In the genomic region with DNA sequence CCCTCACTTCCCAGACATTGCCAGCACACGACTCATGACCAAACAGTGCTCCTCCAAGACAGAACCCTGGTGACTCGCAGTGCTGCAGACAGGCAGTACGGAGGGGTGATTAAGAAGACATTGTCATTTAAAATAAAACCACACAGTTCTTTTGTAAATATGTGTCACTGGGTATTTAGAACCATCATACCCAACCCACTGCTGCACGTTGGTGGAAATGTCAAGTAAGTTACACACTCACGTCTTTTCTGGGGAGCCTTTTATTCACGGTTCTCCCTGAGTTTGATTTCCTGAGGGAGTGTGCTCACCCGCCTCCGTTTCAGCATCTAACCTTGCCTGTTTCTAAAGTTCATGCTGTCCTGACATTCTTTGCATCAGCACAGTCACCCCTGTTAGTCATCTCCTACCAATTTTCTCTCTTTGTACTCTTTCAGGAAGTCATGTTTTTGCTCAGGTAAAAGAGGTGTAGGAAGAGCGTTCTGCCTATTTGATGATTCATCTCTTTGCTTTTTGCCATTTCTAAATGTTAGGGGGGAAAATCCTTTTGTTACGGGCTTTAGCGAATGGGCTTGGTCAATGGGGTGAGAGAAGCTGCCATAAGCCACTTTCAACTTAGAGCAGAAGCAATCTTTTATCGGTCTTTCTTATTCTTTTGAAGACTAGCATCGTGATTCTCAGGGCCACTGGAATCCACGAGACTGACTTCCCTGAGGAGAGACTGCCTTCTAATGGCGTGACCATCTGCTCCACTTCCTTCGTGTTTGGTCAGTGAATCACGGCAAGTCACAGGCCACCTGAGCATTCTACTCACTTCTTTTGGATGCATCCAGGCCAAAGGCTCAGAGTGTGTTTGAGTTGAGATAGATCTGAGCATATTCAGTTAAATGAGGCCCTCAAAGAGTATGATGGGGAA, we compare ENCODE assay signal across 8 cellular contexts.
DNase-seq lines count a peak whose midpoint lies in the region; ATAC-seq and TF ChIP-seq lines count a peak whose summit lies in the region.
"Had no signal": no experiment of that assay in that cellular context is flagged by ENCODE, and none has a peak within 500 bp of the region (broad histone marks: within the 10 kb centered on the region; RNA-seq: fewer than 3 reads in every experiment).

No MANE protein-coding gene starts in this region.

- H3K4me3 ChIP-seq in IMR-90 (ENCODE audit: insufficient read depth, low read depth, low read length): no peak overlapping the region

- H3K18ac ChIP-seq in IMR-90 (ENCODE audit: low read depth, low read length): peak overlapping the region; percentile 73

- no peaks in the 10 kb centered on the region for H3K27me3 Mint-ChIP-seq in stimulated activated naive CD8-positive, alpha-beta T cell treated with anti-CD3 and anti-CD28 coated beads, Interleukin-15, amount 100 ng/mL, for 72 hours

- H3K4me2 ChIP-seq in IMR-90 (ENCODE audit: low read depth, low read length): peak overlapping the region; percentile 8; the same call in 1 of the 2 replicates

- intact Hi-C loops in IMR-90 (cut with micrococcal nuclease): no loop called here

- peak overlapping the region; percentile 96 for H2AK5ac ChIP-seq in IMR-90 (ENCODE audit: low read depth, low read length)

- in situ Hi-C loops in IMR-90 (cut with MboI; ENCODE audit: low sequenced_read_pairs): no loop called here

- H4K91ac ChIP-seq in IMR-90 (ENCODE audit: insufficient read depth, low read depth, low read length): peak overlapping the region; percentile 54

- 90% methylated on average over 6 of the region's 17 CpGs; no CpG with 5 or more reads in 1 of the 2 experiments for WGBS in IMR-90 (ENCODE audit: extremely low coverage in 2 of 2, insufficient read length in 1 of 2), 2 experiments

- peak overlapping the region; percentile 47 for H3K23ac ChIP-seq in IMR-90 (ENCODE audit: low read depth, low read length)

- H2BK20ac ChIP-seq in IMR-90 (ENCODE audit: low read depth, low read length): peak overlapping the region; percentile 78

- peak overlapping the region; percentile 55 for H2BK15ac ChIP-seq in IMR-90 (ENCODE audit: low read depth, low read length)

- H3K14ac ChIP-seq in IMR-90 (replicated peaks; ENCODE audit: low read depth, low read length): peak overlapping the region; percentile 73

- H3K56ac ChIP-seq in IMR-90 (ENCODE audit: extremely low read depth, insufficient read depth, low read length): no peak overlapping the region

- no TSS peak for BruUV-seq in IMR-90 (replicated peaks; lab: Mats Ljungman, UMichigan)

- peak overlapping the region; percentile 78 for H2BK120ac ChIP-seq in IMR-90 (ENCODE audit: low read depth, low read length)

- TF ChIP-seq RAD21 in IMR-90 (IDR thresholded peaks at IDR 0.05; ENCODE audit: low read length): peak; percentile 37

- H4K20me1 ChIP-seq in IMR-90 (ENCODE audit: insufficient read depth, low read length): no peaks in the 10 kb centered on the region

- H3K4ac ChIP-seq in IMR-90 (ENCODE audit: low read depth, low read length): peak overlapping the region; percentile 94

- peak overlapping the region; percentile 77 to 78 for H3K4me3 Mint-ChIP-seq in stimulated activated naive CD8-positive, alpha-beta T cell treated with anti-CD3 and anti-CD28 coated beads, Interleukin-15, amount 100 ng/mL, for 72 hours

- POLR2A ChIA-PET in IMR-90 (lab: Charles Lee; ENCODE audit: unreplicated experiment): no interaction called here

- peak overlapping the region; percentile 11 to 68; a peak in 3 of 4 replicates for H4K8ac ChIP-seq in IMR-90 (ENCODE audit: low read depth in 2 of 2, low read length in 2 of 2)

- H3K4me1 Mint-ChIP-seq in stimulated activated naive CD8-positive, alpha-beta T cell treated with anti-CD3 and anti-CD28 coated beads, Interleukin-15, amount 100 ng/mL, for 72 hours: peaks cover 98% of the 10 kb centered on the region

- no peak for TF ChIP-seq CTCF in IMR-90 (conservative IDR thresholded peaks at IDR 0.05; ENCODE audit: low read depth, low read length)

- no peak overlapping the region for H2AK9ac ChIP-seq in IMR-90 (replicated peaks; ENCODE audit: low read depth, low read length, poor library complexity)

- no peaks in the 10 kb centered on the region for H3K79me1 ChIP-seq in IMR-90 (ENCODE audit: low read depth in 1 of 2, low read length in 2 of 2)

- no peak overlapping the region for H3K9ac ChIP-seq in IMR-90 (ENCODE audit: low read depth, low read length)

- peak overlapping the region; percentile 68 for H2BK5ac ChIP-seq in IMR-90 (ENCODE audit: low read depth, low read length, poor library complexity, severe bottlenecking)

- no peaks in the 10 kb centered on the region for H3K9me3 ChIP-seq in IMR-90 (ENCODE audit: control insufficient read depth, insufficient read depth, low read length)

- no peaks in the 10 kb centered on the region for H3K36me3 ChIP-seq in IMR-90 (ENCODE audit: control insufficient read depth, insufficient read depth, low read length)

- DNase-seq in IMR-90 (peak; percentile 79), foreskin melanocyte (peak; percentile 38), RPMI8226 (no peak), NCI-H510A (lab: John Stamatoyannopoulos, UW) (no peak)
- DNase-seq in activated CD8-positive, alpha-beta memory T cell treated with anti-CD3 and anti-CD28 coated beads, Interleukin-2, amount 50 U/mL, for 48 hours: peak; percentile 81
- peak; percentile 63 to 70 for DNase-seq in stimulated activated naive CD8-positive, alpha-beta T cell treated with anti-CD3 and anti-CD28 coated beads, Interleukin-15, amount 100 ng/mL, for 72 hours
- DNase-seq: amygdala had no signal

- no peak overlapping the region; the same call in 1 of the 2 replicates for H3K27ac ChIP-seq in IMR-90 (ENCODE audit: insufficient read depth, low read length)

- ATAC-seq in IMR-90 (ENCODE audit: low read depth): peak; percentile 54
- peak; percentile 82 for ATAC-seq in stimulated activated naive CD8-positive, alpha-beta T cell treated with anti-CD3 and anti-CD28 coated beads, Interleukin-15, amount 100 ng/mL, for 72 hours
- no peak for ATAC-seq in GM18520 (IDR thresholded peaks at IDR 0.05; ENCODE audit: unreplicated experiment)

- 0 out of 2 replicates have a peak overlapping the region, but pooled peaks have one; percentile 13 for H4K5ac ChIP-seq in IMR-90 (ENCODE audit: low read depth, low read length)

- H3K9me3 Mint-ChIP-seq in stimulated activated naive CD8-positive, alpha-beta T cell treated with anti-CD3 and anti-CD28 coated beads, Interleukin-15, amount 100 ng/mL, for 72 hours: no peaks in the 10 kb centered on the region

- peaks cover 19% of the 10 kb centered on the region for H3K9me1 ChIP-seq in IMR-90 (ENCODE audit: insufficient read depth, low read length)

- CTCF ChIA-PET in IMR-90 (lab: Yijun Ruan, JAX): no interaction called here

- H3K27me3 ChIP-seq in IMR-90 (ENCODE audit: control insufficient read depth, insufficient read depth, low read length): no peaks in the 10 kb centered on the region

- TF ChIP-seq POLR2A in IMR-90 (IDR thresholded peaks at IDR 0.05; ENCODE audit: low read depth, low read length): no peak

- dilution Hi-C loops in IMR-90 (cut with HindIII; ENCODE audit: low sequenced_read_pairs, unreplicated experiment): no loop called here

- H3K27ac Mint-ChIP-seq in stimulated activated naive CD8-positive, alpha-beta T cell treated with anti-CD3 and anti-CD28 coated beads, Interleukin-15, amount 100 ng/mL, for 72 hours: peak overlapping the region; percentile 96

- peaks cover 24% of the 10 kb centered on the region for H3K4me1 ChIP-seq in IMR-90 (ENCODE audit: control insufficient read depth, insufficient read depth, low read length)

- peak overlapping the region; percentile 72 for H2AFZ ChIP-seq in IMR-90 (replicated peaks; ENCODE audit: low read length, poor library complexity)

TF ChIP-seq in IMR-90, 13 proteins besides CTCF, POLR2A, EP300 and RAD21:
- TF ChIP-seq RFX5 (IDR thresholded peaks at IDR 0.05; ENCODE audit: low read depth, low read length) (no peak), FOS (IDR thresholded peaks at IDR 0.05; ENCODE audit: low read depth, low read length) (peak; percentile 30; the same call in 1 of the 2 replicates), MAZ (IDR thresholded peaks at IDR 0.05; ENCODE audit: borderline replicate concordance, low read depth, low read length) (peak; percentile 44; the same call in 1 of the 2 replicates), SMC3 (IDR thresholded peaks at IDR 0.05; ENCODE audit: low read depth, low read length) (peak; percentile 18; the same call in 1 of the 2 replicates)

Comparison
In these comparisons a context has a peak if more than half of its experiments do, and no peak if none do; other contexts are left out.
1. DNase-seq: peak in IMR-90 (single experiment), activated CD8-positive, alpha-beta memory T cell treated with anti-CD3 and anti-CD28 coated beads, Interleukin-2, amount 50 U/mL, for 48 hours (single experiment), foreskin melanocyte (single experiment) and stimulated activated naive CD8-positive, alpha-beta T cell treated with anti-CD3 and anti-CD28 coated beads, Interleukin-15, amount 100 ng/mL, for 72 hours (2 of 2); none in RPMI8226 (single experiment) and NCI-H510A (single experiment).